23 cellular contexts compared by ENCODE assay signal in genomic region chr15:60208708-60209107, GRCh38.
DNase-seq lines count a peak whose midpoint lies in the region; ATAC-seq and TF ChIP-seq lines count a peak whose summit lies in the region.
"Had no signal": no experiment of that assay in that cellular context is flagged by ENCODE, and none has a peak within 500 bp of the region (broad histone marks: within the 10 kb centered on the region; RNA-seq: fewer than 3 reads in every experiment).

No MANE protein-coding gene starts in this region.

- 38 to 41% methylated on average over 4 of the region's 4 CpGs for WGBS in lower leg skin, 2 donors

- intact Hi-C loops in left ventricle myocardium inferior (cut with micrococcal nuclease) (no loop called here), lower leg skin (cut with DNase I; ENCODE audit: low total_unique reads) (no loop called here)

- no peaks in the 10 kb centered on the region for H3K9me3 Mint-ChIP-seq in nephron progenitor cell
- H3K9me3 Mint-ChIP-seq: activated naive CD4-positive, alpha-beta T cell treated with anti-CD3 and anti-CD28 coated beads, Interleukin-2, amount 50 U/mL, for 24 hours; CD8-positive, alpha-beta T cell; T-helper 2 cell treated with Interferon-gamma antibody and Interleukin-4, amounts not matched to agents 5 μg/mL and 100 μg/mL, for 36 hours had no signal

- no peak for TF ChIP-seq POLR2A in lower leg skin (IDR thresholded peaks at IDR 0.05)

- peaks cover 11% of the 10 kb centered on the region for H3K27me3 Mint-ChIP-seq in nephron progenitor cell (ENCODE audit: low read depth, poor library complexity)

- H3K36me3 ChIP-seq in cardiac muscle cell (no peaks in the 10 kb centered on the region), left ventricle myocardium inferior (no peaks in the 10 kb centered on the region)
- H3K36me3 ChIP-seq: ovary, SJSA1, transverse colon had no signal

- no peak overlapping the region for H3K4me3 Mint-ChIP-seq in nephron progenitor cell
- H3K4me3 Mint-ChIP-seq: activated naive CD4-positive, alpha-beta T cell treated with anti-CD3 and anti-CD28 coated beads, Interleukin-2, amount 50 U/mL, for 24 hours; CD8-positive, alpha-beta T cell; T-helper 2 cell treated with Interferon-gamma antibody and Interleukin-4, amounts not matched to agents 5 μg/mL and 100 μg/mL, for 36 hours had no signal

- H3K4me1 ChIP-seq in cardiac muscle cell (ENCODE audit: low read depth) (peaks cover 17% of the 10 kb centered on the region), left ventricle myocardium inferior (no peaks in the 10 kb centered on the region)
- H3K4me1 ChIP-seq: SJSA1, transverse colon had no signal

- H3K4me1 Mint-ChIP-seq in nephron progenitor cell: peaks cover 4% of the 10 kb centered on the region
- H3K4me1 Mint-ChIP-seq: activated naive CD4-positive, alpha-beta T cell treated with anti-CD3 and anti-CD28 coated beads, Interleukin-2, amount 50 U/mL, for 24 hours had no signal

- H3K9me3 ChIP-seq in cardiac muscle cell (ENCODE audit: low read depth) (no peaks in the 10 kb centered on the region), left ventricle myocardium inferior (replicated peaks) (no peaks in the 10 kb centered on the region)
- H3K9me3 ChIP-seq: ovary, SJSA1, transverse colon had no signal

- ATAC-seq in GM21717 (IDR thresholded peaks at IDR 0.05; ENCODE audit: unreplicated experiment) (no peak), HG02973 (IDR thresholded peaks at IDR 0.05; ENCODE audit: unreplicated experiment) (no peak)
- ATAC-seq: CD8-positive, alpha-beta T cell; HCT116; sciatic nerve had no signal

- H3K36me3 Mint-ChIP-seq in nephron progenitor cell (ENCODE audit: low read depth): no peaks in the 10 kb centered on the region
- H3K36me3 Mint-ChIP-seq: activated naive CD4-positive, alpha-beta T cell treated with anti-CD3 and anti-CD28 coated beads, Interleukin-2, amount 50 U/mL, for 24 hours; CD8-positive, alpha-beta T cell had no signal

- H3K4me3 ChIP-seq in cardiac muscle cell (no peak overlapping the region), left ventricle myocardium inferior (no peak overlapping the region), fibroblast of mammary gland (ENCODE audit: control insufficient read depth, low read depth, low read length) (no peak overlapping the region), lower leg skin (ENCODE audit: low read depth, poor library complexity, severe bottlenecking) (no peak overlapping the region)
- H3K4me3 ChIP-seq: lung, ovary, SJSA1, transverse colon had no signal

- H3K27ac ChIP-seq in cardiac muscle cell (peak overlapping the region; percentile 58), left ventricle myocardium inferior (replicated peaks) (no peak overlapping the region)
- H3K27ac ChIP-seq: ovary, SJSA1, transverse colon had no signal

- peaks cover 4% of the 10 kb centered on the region for H3K27me3 ChIP-seq in cardiac muscle cell
- peaks cover 9% of the 10 kb centered on the region for H3K27me3 ChIP-seq in left ventricle myocardium inferior (ENCODE audit: low read depth)
- H3K27me3 ChIP-seq: ovary had no signal

- DNase-seq in cardiac muscle cell (ENCODE audit: low read depth in 1 of 2, low spot score in 1 of 2): peak; percentile 7 to 84
- no peak for DNase-seq in left ventricle myocardium inferior
- peak; percentile 63 for DNase-seq in NCI-H69 (lab: John Stamatoyannopoulos, UW)
- peak; percentile 38 for DNase-seq in fibroblast of mammary gland (ENCODE audit: low read depth)
- DNase-seq in lower leg skin (ENCODE audit: low spot score in 2 of 2): no peak
- no peak for DNase-seq in nephron progenitor cell
- DNase-seq: activated T-cell treated with anti-CD3 and anti-CD28 coated beads, Interleukin-2, amount 50 U/mL, for 48 hours; CD8-positive, alpha-beta T cell; erythroblast; glutamatergic neuron; KG1; NCI-H1092 treated with DMSO at 0.1 percent for 48 hours; ovary; stimulated activated naive CD4-positive, alpha-beta T cell treated with Interleukin-2 at 50 U/mL for 16 hours; transverse colon had no signal

- TF ChIP-seq CTCF in cardiac muscle cell (IDR thresholded peaks at IDR 0.05; ENCODE audit: low read depth, low read length): no peak
- no peak for TF ChIP-seq CTCF in left ventricle myocardium inferior (IDR thresholded peaks at IDR 0.05; ENCODE audit: borderline replicate concordance)
- TF ChIP-seq CTCF in fibroblast of mammary gland (conservative IDR thresholded peaks at IDR 0.05; ENCODE audit: control insufficient read depth, insufficient read depth, low read depth, low read length): no peak
- no peak for TF ChIP-seq CTCF in lower leg skin (IDR thresholded peaks at IDR 0.05)
- no peak for TF ChIP-seq CTCF in nephron progenitor cell (IDR thresholded peaks at IDR 0.05)

- H3K27ac Mint-ChIP-seq in nephron progenitor cell: no peak overlapping the region
- H3K27ac Mint-ChIP-seq: activated naive CD4-positive, alpha-beta T cell treated with anti-CD3 and anti-CD28 coated beads, Interleukin-2, amount 50 U/mL, for 24 hours; CD8-positive, alpha-beta T cell; T-helper 2 cell treated with Interferon-gamma antibody and Interleukin-4, amounts not matched to agents 5 μg/mL and 100 μg/mL, for 36 hours had no signal

Comparison
In these comparisons a context has a peak if more than half of its experiments do, and no peak if none do; other contexts are left out.
1. DNase-seq: peak in cardiac muscle cell (2 of 2), NCI-H69 (single experiment) and fibroblast of mammary gland (single experiment); none in left ventricle myocardium inferior (single experiment), lower leg skin (0 of 2) and nephron progenitor cell (single experiment).